19 cellular contexts compared by ENCODE assay signal in genomic region chr17:33225509-33225908, GRCh38.
"Had no signal": no experiment of that assay in that cellular context is flagged by ENCODE, and none has a peak within 500 bp of the region (broad histone marks: within the 10 kb centered on the region; RNA-seq: fewer than 3 reads in every experiment).

No MANE protein-coding gene starts in this region.

- H3K4me1 Mint-ChIP-seq: memory B cell; mesothelial cell of epicardium; natural killer cell; neural crest cell; stimulated activated memory B cell treated with anti-CD40 and anti-IgM and Interleukin-4, amounts not matched to agents 10 μg/mL and 1 μg/mL and 100 μg/mL, for 72 hours had no signal

- H3K27ac Mint-ChIP-seq: memory B cell; mesothelial cell of epicardium; natural killer cell; stimulated activated memory B cell treated with anti-CD40 and anti-IgM and Interleukin-4, amounts not matched to agents 10 μg/mL and 1 μg/mL and 100 μg/mL, for 72 hours; stimulated activated naive CD8-positive, alpha-beta T cell treated with anti-CD3 and anti-CD28 coated beads, Interleukin-15, Interleukin-2, amounts not matched to agents 100 ng/mL and 50 ng/mL, for 24 hours had no signal

- H3K36me3 ChIP-seq: lower lobe of right lung, thoracic aorta had no signal

- H3K9me3 Mint-ChIP-seq: memory B cell; mesothelial cell of epicardium; natural killer cell; neural crest cell; stimulated activated memory B cell treated with anti-CD40 and anti-IgM and Interleukin-4, amounts not matched to agents 10 μg/mL and 1 μg/mL and 100 μg/mL, for 72 hours; stimulated activated naive CD8-positive, alpha-beta T cell treated with anti-CD3 and anti-CD28 coated beads, Interleukin-15, Interleukin-2, amounts not matched to agents 100 ng/mL and 50 ng/mL, for 24 hours had no signal

- H3K36me3 Mint-ChIP-seq: memory B cell; mesothelial cell of epicardium; natural killer cell; stimulated activated memory B cell treated with anti-CD40 and anti-IgM and Interleukin-4, amounts not matched to agents 10 μg/mL and 1 μg/mL and 100 μg/mL, for 72 hours had no signal

- H3K4me1 ChIP-seq: lower lobe of right lung had no signal

- DNase-seq: cortex of kidney; dorsolateral prefrontal cortex; effector CD8-positive, alpha-beta T cell; foreskin melanocyte; head of caudate nucleus; hippocampal formation; lower lobe of right lung; natural killer cell; stimulated activated CD4-positive, alpha-beta T cell treated with anti-CD3 and anti-CD28 coated beads, Interleukin-15, amount 100 ng/mL, for 24 hours; stimulated activated CD4-positive, alpha-beta T cell treated with anti-CD3 and anti-CD28 coated beads, Interleukin-1b, Interleukin-23, amount 100 ng/mL, for 48 hours; stimulated activated CD4-positive, alpha-beta T cell treated with anti-CD3 and anti-CD28 coated beads, Interleukin-4, amount 100 ng/mL, for 24 hours; trophoblast cell had no signal

- H3K4me3 ChIP-seq: dorsolateral prefrontal cortex, lower lobe of right lung, thoracic aorta had no signal

- ATAC-seq: lower lobe of right lung; natural killer cell; right cardiac atrium; stimulated activated memory B cell treated with anti-CD40 and anti-IgM and Interleukin-4, amounts not matched to agents 10 μg/mL and 1 μg/mL and 100 μg/mL, for 72 hours had no signal

- H3K9me3 ChIP-seq: lower lobe of right lung, thoracic aorta had no signal

- H3K4me3 Mint-ChIP-seq: memory B cell; mesothelial cell of epicardium; natural killer cell; neural crest cell; stimulated activated memory B cell treated with anti-CD40 and anti-IgM and Interleukin-4, amounts not matched to agents 10 μg/mL and 1 μg/mL and 100 μg/mL, for 72 hours; stimulated activated naive CD8-positive, alpha-beta T cell treated with anti-CD3 and anti-CD28 coated beads, Interleukin-15, Interleukin-2, amounts not matched to agents 100 ng/mL and 50 ng/mL, for 24 hours had no signal

- H3K27ac ChIP-seq: dorsolateral prefrontal cortex, lower lobe of right lung, thoracic aorta had no signal
